8 cellular contexts compared by ENCODE assay signal in the genomic region with DNA sequence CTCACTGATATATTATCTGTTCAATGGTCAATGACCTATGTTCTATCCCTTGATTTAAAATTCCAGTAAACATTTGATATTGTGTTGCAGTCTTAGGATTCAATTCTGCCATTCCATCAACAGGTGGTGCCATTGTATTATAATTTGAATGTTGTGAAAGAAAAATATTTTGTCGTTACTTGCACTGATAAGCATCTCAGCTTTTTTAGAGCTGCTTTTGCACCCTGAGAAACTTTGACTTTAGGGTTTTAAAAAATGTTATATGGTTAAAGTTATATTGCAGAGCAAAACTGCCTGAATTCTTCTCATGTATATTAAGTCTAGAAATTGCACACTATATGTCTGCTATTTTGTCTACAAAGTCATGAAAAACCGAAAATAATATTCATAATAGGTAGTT. TPM values are rescaled to one million over a fixed set of nuclear protein-coding genes. Genes with fewer than 3 reads are reported as not detected.
DNase-seq lines count a peak whose midpoint lies in the region; ATAC-seq and TF ChIP-seq lines count a peak whose summit lies in the region.

No MANE protein-coding gene starts in this region.

- POLR2A ChIA-PET in A673 (lab: Charles Lee; ENCODE audit: low non-redundant PET): no interaction called here
- POLR2A ChIA-PET in naive thymus-derived CD4-positive, alpha-beta T cell (lab: Charles Lee): no interaction called here

- H3K9me3 Mint-ChIP-seq in chondrocyte (ENCODE audit: low read depth): peaks cover 7% of the 10 kb centered on the region
- H3K9me3 Mint-ChIP-seq in naive thymus-derived CD4-positive, alpha-beta T cell: peaks cover 0 to 4% (median 0%) of the 10 kb centered on the region in 11 donors

- CTCF ChIA-PET in A673 (lab: Charles Lee): interaction anchor here (0.6 to 0.7 kb wide), 2 partner anchors 12 to 934 kb away, joined by 3 to 5 read pairs; no protein-coding TSS in a partner anchor
- CTCF ChIA-PET in naive thymus-derived CD4-positive, alpha-beta T cell (lab: Charles Lee): interaction anchor here (0.8 kb wide), 1 partner anchor 898 kb away, joined by 3 read pairs; no protein-coding TSS in a partner anchor

- H3K4me3 Mint-ChIP-seq in chondrocyte (ENCODE audit: unreplicated experiment): no peak overlapping the region
- H3K4me3 Mint-ChIP-seq in naive thymus-derived CD4-positive, alpha-beta T cell: no peak overlapping the region

- H3K27ac Mint-ChIP-seq in chondrocyte (ENCODE audit: unreplicated experiment): no peak overlapping the region
- no peak overlapping the region for H3K27ac Mint-ChIP-seq in naive thymus-derived CD4-positive, alpha-beta T cell

- H3K36me3 ChIP-seq in A673 (ENCODE audit: insufficient read depth, low read length, poor library complexity, severe bottlenecking): no peaks in the 10 kb centered on the region
- H3K36me3 ChIP-seq in naive thymus-derived CD4-positive, alpha-beta T cell (ENCODE audit: control insufficient read depth in 2 of 3, insufficient read depth in 3 of 3, low read length in 3 of 3): no peaks in the 10 kb centered on the region

- TF ChIP-seq CTCF in A673 (conservative IDR thresholded peaks at IDR 0.05; ENCODE audit: low read depth, low read length) (peak; percentile 70), GM10266 (IDR thresholded peaks at IDR 0.05; ENCODE audit: control insufficient read depth, insufficient read depth, low read depth, missing control alignments) (peak; percentile 58), chondrocyte (IDR thresholded peaks at IDR 0.05) (peak; percentile 87)

- peaks cover 12% of the 10 kb centered on the region for H3K4me1 ChIP-seq in A673 (ENCODE audit: insufficient read depth, low read length, poor library complexity, severe bottlenecking)
- H3K4me1 ChIP-seq in naive thymus-derived CD4-positive, alpha-beta T cell (ENCODE audit: control insufficient read depth in 2 of 2, insufficient read depth in 2 of 2, low read length in 2 of 2): no peaks in the 10 kb centered on the region

- H3K27ac ChIP-seq in A673 (ENCODE audit: low read depth, low read length, poor library complexity, severe bottlenecking): no peak overlapping the region
- H3K27ac ChIP-seq in naive thymus-derived CD4-positive, alpha-beta T cell (ENCODE audit: low read depth, low read length): no peak overlapping the region

- no peaks in the 10 kb centered on the region for H3K9me3 ChIP-seq in A673 (ENCODE audit: low read depth, low read length, poor library complexity, severe bottlenecking)
- H3K9me3 ChIP-seq in naive thymus-derived CD4-positive, alpha-beta T cell (ENCODE audit: control insufficient read depth in 2 of 3, low read length in 3 of 3): no peaks in the 10 kb centered on the region

- peak; percentile 44 for ATAC-seq in naive thymus-derived CD4-positive, alpha-beta T cell
- no peak for ATAC-seq in GM19455 (IDR thresholded peaks at IDR 0.05; ENCODE audit: unreplicated experiment)
- ATAC-seq in GM21737 (IDR thresholded peaks at IDR 0.05; ENCODE audit: unreplicated experiment): no peak
- no peak for ATAC-seq in stimulated activated naive CD8-positive, alpha-beta T cell treated with anti-CD3 and anti-CD28 coated beads, Interleukin-15, Interleukin-2, amounts not matched to agents 100 U/mL and 50 U/mL, for 24 hours

- peaks cover 67% of the 10 kb centered on the region for H3K27me3 ChIP-seq in A673 (replicated peaks; ENCODE audit: insufficient read depth, low read depth, low read length, poor library complexity)
- H3K27me3 ChIP-seq in naive thymus-derived CD4-positive, alpha-beta T cell (ENCODE audit: control insufficient read depth in 2 of 2, insufficient read depth in 2 of 2, low read length in 2 of 2): no peaks in the 10 kb centered on the region

- H3K4me3 ChIP-seq in A673 (ENCODE audit: low read depth, low read length, poor library complexity, severe bottlenecking): no peak overlapping the region
- H3K4me3 ChIP-seq in naive thymus-derived CD4-positive, alpha-beta T cell (ENCODE audit: low read length): no peak overlapping the region

- peaks cover 6% of the 10 kb centered on the region for H3K36me3 Mint-ChIP-seq in chondrocyte (ENCODE audit: low read depth)
- H3K36me3 Mint-ChIP-seq in naive thymus-derived CD4-positive, alpha-beta T cell: no peaks in the 10 kb centered on the region

- no peaks in the 10 kb centered on the region for H3K4me1 Mint-ChIP-seq in chondrocyte (ENCODE audit: low read depth)
- no peaks in the 10 kb centered on the region for H3K4me1 Mint-ChIP-seq in naive thymus-derived CD4-positive, alpha-beta T cell

- intact Hi-C loops in A673 (cut with micrococcal nuclease; ENCODE audit: unreplicated experiment): no loop called here
- intact Hi-C loops in naive thymus-derived CD4-positive, alpha-beta T cell (cut with micrococcal nuclease): loop anchor here (1.0 to 5.0 kb wide), 5 partner anchors 666 to 1378 kb away; no protein-coding TSS in a partner anchor

- peak; percentile 71 for DNase-seq in A673 (ENCODE audit: low spot score)
- DNase-seq in GM10266 (ENCODE audit: extremely low spot score): peak; percentile 23
- DNase-seq in NCI-H2196 treated with DMSO at 0.1 percent for 48 hours (lab: John Stamatoyannopoulos, UW; ENCODE audit: unreplicated experiment): peak; percentile 6
- DNase-seq in chondrocyte (ENCODE audit: low spot score): no peak
- peak in 5 of 9 donors; percentile 14 to 38 (median 34) for DNase-seq in naive thymus-derived CD4-positive, alpha-beta T cell
- DNase-seq in stimulated activated naive CD8-positive, alpha-beta T cell treated with anti-CD3 and anti-CD28 coated beads, Interleukin-15, Interleukin-2, amounts not matched to agents 100 U/mL and 50 U/mL, for 24 hours: no peak

- peaks cover 66% of the 10 kb centered on the region for H3K27me3 Mint-ChIP-seq in chondrocyte (ENCODE audit: low read depth)
- H3K27me3 Mint-ChIP-seq in naive thymus-derived CD4-positive, alpha-beta T cell: peaks cover 42 to 72% (median 54%) of the 10 kb centered on the region in 5 donors

- BruUV-seq in A673 (replicated peaks; lab: Mats Ljungman, UMichigan): no TSS peak

RNA-seq across cellular contexts. Expression of gene MINDY3, which starts 18.8 kb away (rescaled TPM):
- total RNA-seq in A673 (2021): 14.6 and 15.1 TPM in 2 replicates
- 23.9 to 24.4 TPM (median 24.2 TPM) in 3 replicates for total RNA-seq in chondrocyte
- total RNA-seq in naive thymus-derived CD4-positive, alpha-beta T cell: 10 to 100 TPM; 21.4 to 43.8 (median 37.4) TPM
- 1 to 10 TPM; 3.6 to 4.2 TPM for polyA plus RNA-seq in naive thymus-derived CD4-positive, alpha-beta T cell

Comparison
In these comparisons a context has a peak if more than half of its experiments do, and no peak if none do; other contexts are left out.
1. DNase-seq: peak in A673 (single experiment), GM10266 (single experiment), NCI-H2196 treated with DMSO at 0.1 percent for 48 hours (single experiment) and naive thymus-derived CD4-positive, alpha-beta T cell (5 of 9); none in chondrocyte (single experiment) and stimulated activated naive CD8-positive, alpha-beta T cell treated with anti-CD3 and anti-CD28 coated beads, Interleukin-15, Interleukin-2, amounts not matched to agents 100 U/mL and 50 U/mL, for 24 hours (single experiment).
2. Peak in every context shown above with its lines, with median percentiles within 50 percentile points of each other: CTCF ChIP-seq.